Comparison of ENCODE assay signal across 8 cellular contexts in genomic region chr1:233543338-233544255, GRCh38.
DNase-seq lines count a peak whose midpoint lies in the region; ATAC-seq and TF ChIP-seq lines count a peak whose summit lies in the region.

No MANE protein-coding gene starts in this region.

- H4K20me1 ChIP-seq in smooth muscle cell (ENCODE audit: low read depth): no peaks in the 10 kb centered on the region

- no peaks in the 10 kb centered on the region for H3K4me1 ChIP-seq in smooth muscle cell (ENCODE audit: low read depth)

- DNase-seq in NCI-H2029 (lab: John Stamatoyannopoulos, UW) (peak; percentile 7), NCI-H2029 treated with DMSO at 0.1 percent for 48 hours (lab: John Stamatoyannopoulos, UW) (no peak), RPMI7951 (ENCODE audit: low read depth) (peak; percentile 90), fibroblast of the conjunctiva (ENCODE audit: low read depth) (peak; percentile 44), smooth muscle cell (lab: John Stamatoyannopoulos, UW; ENCODE audit: unreplicated experiment) (no peak), KBM-7 (no peak), ureter (ENCODE audit: low spot score) (no peak)

- peak overlapping the region; percentile 80 for H3K27ac ChIP-seq in smooth muscle cell (ENCODE audit: low read depth)

- peak overlapping the region; percentile 24 for H3K4me2 ChIP-seq in smooth muscle cell

- H2AFZ ChIP-seq in smooth muscle cell (ENCODE audit: low read depth): no peak overlapping the region

- no peaks in the 10 kb centered on the region for H3K79me2 ChIP-seq in smooth muscle cell (ENCODE audit: low read depth)

- H3F3A ChIP-seq in smooth muscle cell (ENCODE audit: low read depth): peaks cover 19% of the 10 kb centered on the region

- H3K4me3 ChIP-seq in smooth muscle cell: no peak overlapping the region

- in situ Hi-C loops in KBM-7 (cut with MboI; ENCODE audit: low pct_unique_long_range_greater_than_20kb, low sequenced_read_pairs): no loop called here

- no peak for TF ChIP-seq CTCF in smooth muscle cell (IDR thresholded peaks at IDR 0.05; ENCODE audit: borderline replicate concordance, insufficient read depth, poor library complexity, severe bottlenecking)

- no peaks in the 10 kb centered on the region for H3K27me3 ChIP-seq in smooth muscle cell (ENCODE audit: low read depth)

- H3K9ac ChIP-seq in smooth muscle cell (ENCODE audit: low read depth): no peak overlapping the region

- ATAC-seq in HG03565 (IDR thresholded peaks at IDR 0.05; ENCODE audit: unreplicated experiment): no peak

- WGBS in smooth muscle cell (ENCODE audit: low lambda C conversion rate): 20% methylated on average over 8 of the region's 8 CpGs

- no peaks in the 10 kb centered on the region for H3K9me3 ChIP-seq in smooth muscle cell (replicated peaks; ENCODE audit: low read depth)

- H3K36me3 ChIP-seq in smooth muscle cell (ENCODE audit: low read depth): no peaks in the 10 kb centered on the region

Comparison
In these comparisons a context has a peak if more than half of its experiments do, and no peak if none do; other contexts are left out.
1. DNase-seq: peak in NCI-H2029 (single experiment), RPMI7951 (single experiment) and fibroblast of the conjunctiva (single experiment); none in NCI-H2029 treated with DMSO at 0.1 percent for 48 hours (single experiment), smooth muscle cell (single experiment), KBM-7 (single experiment) and ureter (single experiment).